In the genomic region with DNA sequence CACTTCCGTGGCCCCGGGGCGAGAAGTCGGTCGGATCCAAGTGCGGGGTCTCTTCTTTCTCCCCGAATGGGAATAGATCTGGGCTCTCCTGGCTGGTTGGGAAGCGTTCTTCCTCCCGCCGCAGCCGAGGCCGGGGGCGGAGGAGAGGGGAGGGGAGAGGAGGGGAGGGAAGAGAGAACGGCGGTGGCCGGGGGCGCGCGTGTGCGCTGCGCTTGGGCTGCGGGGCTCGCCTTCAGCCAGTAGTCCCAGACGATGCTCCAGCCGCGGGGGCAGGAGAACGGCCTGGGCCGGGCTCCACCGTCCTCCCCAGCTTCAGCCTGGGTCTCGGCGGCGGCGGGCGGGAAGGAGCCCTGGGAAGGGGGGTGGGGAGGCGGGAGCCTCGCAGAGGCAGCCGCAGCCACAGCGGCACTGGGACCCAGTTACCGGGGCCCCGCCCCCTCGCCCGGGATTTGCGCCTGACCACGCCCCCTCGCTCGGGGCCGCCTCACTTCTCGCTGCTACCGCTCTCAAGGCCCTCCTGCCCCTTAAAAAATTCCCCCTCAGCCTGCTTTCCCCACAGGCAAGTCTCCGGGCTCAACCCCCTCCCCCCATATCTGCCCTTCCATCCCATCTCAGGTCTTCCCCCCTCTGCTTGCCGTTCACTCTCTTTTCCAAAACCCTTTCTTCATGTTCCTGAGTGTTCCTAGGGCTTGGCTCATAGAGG, we compare ENCODE assay signal across 8 cellular contexts. TPM values are rescaled to one million over a fixed set of nuclear protein-coding genes. Genes with fewer than 3 reads are reported as not detected.
DNase-seq lines count a peak whose midpoint lies in the region; ATAC-seq lines count a peak whose summit lies in the region.

A gene (minus strand): TSS at position 421 of the 703 bp plus-strand sequence. CDS start 802 bp downstream, outside the sequence.

- no peaks in the 10 kb centered on the region for H3K9me3 ChIP-seq in GM23248 (ENCODE audit: low read depth)

- peaks cover 22% of the 10 kb centered on the region for H3K27me3 Mint-ChIP-seq in activated T-helper 1 cell treated with anti-CD3 and anti-CD28 coated beads, Interleukin-12 subunit alpha, Interleukin-12 subunit beta, Interleukin-2, Interleukin-4 antibody, amounts not matched to agents 30 ng/mL and 10 ng/mL and 1 ng/mL, durations not matched to agents 14 hours and 24 hours and 36 hours (ENCODE audit: insufficient read depth)
- peaks cover 44 to 52% of the 10 kb centered on the region in 2 donors for H3K27me3 Mint-ChIP-seq in natural killer cell treated with Interleukin-12 subunit alpha and Interleukin-12 subunit beta and Interleukin-15 and Interleukin-18, amount 100 ng/mL, for 72 hours

- peak within 1 kb of the TSS; percentile 81 for H2AFZ ChIP-seq in GM23248

- H3K36me3 ChIP-seq in GM23248 (ENCODE audit: low read depth) = no peaks in the 10 kb centered on the region

- H3K27me3 ChIP-seq in GM23248 (replicated peaks; ENCODE audit: insufficient read depth) = no peaks in the 10 kb centered on the region

- no peaks in the 10 kb centered on the region for H3K9me3 Mint-ChIP-seq in activated T-helper 1 cell treated with anti-CD3 and anti-CD28 coated beads, Interleukin-12 subunit alpha, Interleukin-12 subunit beta, Interleukin-2, Interleukin-4 antibody, amounts not matched to agents 30 ng/mL and 10 ng/mL and 1 ng/mL, durations not matched to agents 14 hours and 24 hours and 36 hours
- H3K9me3 Mint-ChIP-seq in natural killer cell treated with Interleukin-12 subunit alpha and Interleukin-12 subunit beta and Interleukin-15 and Interleukin-18, amount 100 ng/mL, for 72 hours = no peaks in the 10 kb centered on the region

- H3K9ac ChIP-seq in GM23248 = peak within 1 kb of the TSS; percentile 89

- H3K27ac ChIP-seq in GM23248 (peak within 1 kb of the TSS; percentile 62), temporal lobe (ENCODE audit: low read depth, low read length) (no peak within 1 kb of the TSS)

- peak; percentile 39 for DNase-seq in A172 (ENCODE audit: low spot score)
- DNase-seq in GM23248 = peak; percentile 77
- DNase-seq in NCI-H748 (lab: John Stamatoyannopoulos, UW; ENCODE audit: unreplicated experiment) = peak; percentile 81
- DNase-seq in activated T-helper 1 cell treated with anti-CD3 and anti-CD28 coated beads, Interleukin-12 subunit alpha, Interleukin-12 subunit beta, Interleukin-2, Interleukin-4 antibody, amounts not matched to agents 30 ng/mL and 10 ng/mL and 1 ng/mL, durations not matched to agents 14 hours and 24 hours and 36 hours (ENCODE audit: low spot score) = peak; percentile 12
- DNase-seq in fibroblast of the conjunctiva (ENCODE audit: low read depth) = peak; percentile 33
- DNase-seq in natural killer cell treated with Interleukin-12 subunit alpha and Interleukin-12 subunit beta and Interleukin-15 and Interleukin-18, amount 100 ng/mL, for 72 hours (ENCODE audit: low spot score) = no peak

- WGBS in GM23248 (ENCODE audit: low coverage in 1 of 2, low lambda C conversion rate in 2 of 2, missing lambda C conversion rate in 2 of 2), 2 experiments = 0 to 2% methylated on average over 4 to 23 of the region's 51 CpGs

- no peaks in the 10 kb centered on the region for H3K36me3 Mint-ChIP-seq in activated T-helper 1 cell treated with anti-CD3 and anti-CD28 coated beads, Interleukin-12 subunit alpha, Interleukin-12 subunit beta, Interleukin-2, Interleukin-4 antibody, amounts not matched to agents 30 ng/mL and 10 ng/mL and 1 ng/mL, durations not matched to agents 14 hours and 24 hours and 36 hours (ENCODE audit: low read depth)
- H3K36me3 Mint-ChIP-seq in natural killer cell treated with Interleukin-12 subunit alpha and Interleukin-12 subunit beta and Interleukin-15 and Interleukin-18, amount 100 ng/mL, for 72 hours = no peaks in the 10 kb centered on the region

- ATAC-seq in natural killer cell treated with Interleukin-12 subunit alpha and Interleukin-12 subunit beta and Interleukin-15 and Interleukin-18, amount 100 ng/mL, for 72 hours = peak; percentile 51 to 65
- ATAC-seq in GM21723 (IDR thresholded peaks at IDR 0.05; ENCODE audit: unreplicated experiment) = no peak

- no peak within 1 kb of the TSS for H3K27ac Mint-ChIP-seq in activated T-helper 1 cell treated with anti-CD3 and anti-CD28 coated beads, Interleukin-12 subunit alpha, Interleukin-12 subunit beta, Interleukin-2, Interleukin-4 antibody, amounts not matched to agents 30 ng/mL and 10 ng/mL and 1 ng/mL, durations not matched to agents 14 hours and 24 hours and 36 hours
- no peak within 1 kb of the TSS for H3K27ac Mint-ChIP-seq in natural killer cell treated with Interleukin-12 subunit alpha and Interleukin-12 subunit beta and Interleukin-15 and Interleukin-18, amount 100 ng/mL, for 72 hours

- peak within 1 kb of the TSS; percentile 83 for H3K4me3 ChIP-seq in GM23248

- in situ Hi-C loops in GM23248 (cut with MboI) = no loop called here

- peaks cover 35% of the 10 kb centered on the region for H3K79me2 ChIP-seq in GM23248 (ENCODE audit: insufficient read depth)

- peak within 1 kb of the TSS; percentile 93 for H3K4me2 ChIP-seq in GM23248 (ENCODE audit: unreplicated experiment)

- H3K4me1 ChIP-seq in GM23248 (ENCODE audit: insufficient read depth) = peaks cover 29% of the 10 kb centered on the region

- no peaks in the 10 kb centered on the region for H4K20me1 ChIP-seq in GM23248 (ENCODE audit: insufficient read depth)

- H3F3A ChIP-seq in GM23248 (ENCODE audit: insufficient read depth) = peaks cover 15% of the 10 kb centered on the region; the same call in 1 of the 2 replicates

- H3K4me3 Mint-ChIP-seq in activated T-helper 1 cell treated with anti-CD3 and anti-CD28 coated beads, Interleukin-12 subunit alpha, Interleukin-12 subunit beta, Interleukin-2, Interleukin-4 antibody, amounts not matched to agents 30 ng/mL and 10 ng/mL and 1 ng/mL, durations not matched to agents 14 hours and 24 hours and 36 hours = peak within 1 kb of the TSS; percentile 71
- peak within 1 kb of the TSS; percentile 43 for H3K4me3 Mint-ChIP-seq in natural killer cell treated with Interleukin-12 subunit alpha and Interleukin-12 subunit beta and Interleukin-15 and Interleukin-18, amount 100 ng/mL, for 72 hours

- H3K9me2 ChIP-seq in GM23248 (ENCODE audit: insufficient read depth) = no peaks in the 10 kb centered on the region

- intact Hi-C loops in activated T-helper 1 cell treated with anti-CD3 and anti-CD28 coated beads, Interleukin-12 subunit alpha, Interleukin-12 subunit beta, Interleukin-2, Interleukin-4 antibody, amounts not matched to agents 30 ng/mL and 10 ng/mL and 1 ng/mL, durations not matched to agents 14 hours and 24 hours and 36 hours (cut with micrococcal nuclease) = loop anchor here (1.0 kb wide), 1 partner anchor 34 kb away; a partner anchor contains a TSS

- H3K4me1 Mint-ChIP-seq in activated T-helper 1 cell treated with anti-CD3 and anti-CD28 coated beads, Interleukin-12 subunit alpha, Interleukin-12 subunit beta, Interleukin-2, Interleukin-4 antibody, amounts not matched to agents 30 ng/mL and 10 ng/mL and 1 ng/mL, durations not matched to agents 14 hours and 24 hours and 36 hours (ENCODE audit: low read depth) = no peaks in the 10 kb centered on the region
- H3K4me1 Mint-ChIP-seq in natural killer cell treated with Interleukin-12 subunit alpha and Interleukin-12 subunit beta and Interleukin-15 and Interleukin-18, amount 100 ng/mL, for 72 hours (ENCODE audit: low read depth in 2 of 2) = peaks cover 6 to 8% of the 10 kb centered on the region in 2 donors

RNA-seq across cellular contexts. Expression of the gene that starts here (rescaled TPM):
- total RNA-seq in A172 (2014; rRNA removed; shearing (Covaris generic)) = 11.2 and 12.0 TPM in 2 replicates
- 8.6 and 9.1 TPM in 2 replicates for total RNA-seq in GM23248 (2014; rRNA removed; shearing (Covaris generic))
- polyA plus RNA-seq in GM23248 (2016; fragmentation: Nextera tagmentation; extraction: Ambion mirVana) = 5.4 and 6.0 TPM in 2 replicates
- 0.15 and 0.21 TPM in 2 replicates for total RNA-seq in activated T-helper 1 cell treated with anti-CD3 and anti-CD28 coated beads, Interleukin-12 subunit alpha, Interleukin-12 subunit beta, Interleukin-2, Interleukin-4 antibody, amounts not matched to agents 30 ng/mL and 10 ng/mL and 1 ng/mL, durations not matched to agents 14 hours and 24 hours and 36 hours
- total RNA-seq in natural killer cell treated with Interleukin-12 subunit alpha and Interleukin-12 subunit beta and Interleukin-15 and Interleukin-18, amount 100 ng/mL, for 72 hours = not detected
- 11.1 TPM for total RNA-seq in temporal lobe

Comparison
In these comparisons a context has a peak if more than half of its experiments do, and no peak if none do; other contexts are left out.
1. Peak in DNase-seq in activated T-helper 1 cell treated with anti-CD3 and anti-CD28 coated beads, Interleukin-12 subunit alpha, Interleukin-12 subunit beta, Interleukin-2, Interleukin-4 antibody, amounts not matched to agents 30 ng/mL and 10 ng/mL and 1 ng/mL, durations not matched to agents 14 hours and 24 hours and 36 hours; RNA of the gene not detected or under 1 TPM.
2. Peak in ATAC-seq in natural killer cell treated with Interleukin-12 subunit alpha and Interleukin-12 subunit beta and Interleukin-15 and Interleukin-18, amount 100 ng/mL, for 72 hours; RNA of the gene not detected or under 1 TPM.